In genomic region chr17:32126325-32126724, GRCh38 we compare ENCODE assay signal across 12 cellular contexts. TPM values are rescaled to one million over a fixed set of nuclear protein-coding genes. Genes with fewer than 3 reads are reported as not detected.
DNase-seq lines count a peak whose midpoint lies in the region; ATAC-seq and TF ChIP-seq lines count a peak whose summit lies in the region.
"Had no signal": no experiment of that assay in that cellular context is flagged by ENCODE, and none has a peak within 500 bp of the region (broad histone marks: within the 10 kb centered on the region; RNA-seq: fewer than 3 reads in every experiment).

No MANE protein-coding gene starts in this region.

- 0 out of 2 replicates have a peak overlapping the region, but pooled peaks have one; percentile 14 for H2AFZ ChIP-seq in GM23338
- H2AFZ ChIP-seq in OCI-LY7 (ENCODE audit: low read length) = no peak overlapping the region

- TF ChIP-seq CTCF in CD14-positive monocyte (IDR thresholded peaks at IDR 0.05) (no peak), GM23338 (conservative IDR thresholded peaks at IDR 0.05; ENCODE audit: low read depth in 2 of 2) (no peak), osteocyte (IDR thresholded peaks at IDR 0.05) (no peak), OCI-LY7 (conservative IDR thresholded peaks at IDR 0.05; ENCODE audit: low read length) (no peak)

- H3K4me1 Mint-ChIP-seq in CD14-positive monocyte = peaks cover 22% of the 10 kb centered on the region
- H3K4me1 Mint-ChIP-seq in GM23338 = peaks cover 16% of the 10 kb centered on the region; the same call in 2 of the 3 replicates
- H3K4me1 Mint-ChIP-seq in dendritic cell treated with granulocyte-macrophage colony-stimulating factor and Interleukin-4, amounts not matched to agents 40 ng/mL and 50 ng/mL, for 4 days (ENCODE audit: low read depth) = peaks cover 21% of the 10 kb centered on the region
- peaks cover 29% of the 10 kb centered on the region for H3K4me1 Mint-ChIP-seq in osteocyte (ENCODE audit: unreplicated experiment)

- H3K27me3 Mint-ChIP-seq in CD14-positive monocyte (ENCODE audit: low read depth in 3 of 3) (peaks cover 0 to 6% (median 1%) of the 10 kb centered on the region in 3 donors), GM23338 (ENCODE audit: insufficient read depth, low read depth, poor library complexity) (peaks cover 6% of the 10 kb centered on the region), osteocyte (ENCODE audit: unreplicated experiment) (no peaks in the 10 kb centered on the region)
- H3K27me3 Mint-ChIP-seq in dendritic cell treated with granulocyte-macrophage colony-stimulating factor and Interleukin-4, amounts not matched to agents 40 ng/mL and 50 ng/mL, for 4 days = no peaks in the 10 kb centered on the region

- H3K4me3 Mint-ChIP-seq in CD14-positive monocyte = no peak overlapping the region
- H3K4me3 Mint-ChIP-seq in GM23338 = no peak overlapping the region
- H3K4me3 Mint-ChIP-seq in dendritic cell treated with granulocyte-macrophage colony-stimulating factor and Interleukin-4, amounts not matched to agents 40 ng/mL and 50 ng/mL, for 4 days = no peak overlapping the region
- peak overlapping the region; percentile 22 for H3K4me3 Mint-ChIP-seq in osteocyte (ENCODE audit: unreplicated experiment)

- POLR2A ChIA-PET in OCI-LY7 (lab: Charles Lee) = no interaction called here

- H3K4me3 ChIP-seq in GM23338 (no peak overlapping the region), OCI-LY7 (ENCODE audit: low read depth, low read length, poor library complexity, severe bottlenecking) (no peak overlapping the region)
- H3K4me3 ChIP-seq: body of pancreas had no signal

- DNase-seq in CD14-positive monocyte (ENCODE audit: low spot score) = no peak
- DNase-seq in GM23338 (ENCODE audit: low spot score) = no peak
- no peak for DNase-seq in osteocyte (ENCODE audit: extremely low spot score, unreplicated experiment)
- no peak for DNase-seq in AML-193 (lab: John Stamatoyannopoulos, UW)
- no peak for DNase-seq in SHP77 (lab: John Stamatoyannopoulos, UW)
- DNase-seq in OCI-LY7 (ENCODE audit: low spot score) = no peak
- DNase-seq: body of pancreas, NCI-H1694 treated with DMSO at 0.1 percent for 48 hours, NCI-H510A treated with DMSO at 0.1 percent for 48 hours, OCI-M1, substantia nigra had no signal

- H3K36me3 Mint-ChIP-seq in CD14-positive monocyte (peaks cover 0 to 6% of the 10 kb centered on the region in 2 donors), GM23338 (ENCODE audit: low read depth) (peaks cover 9% of the 10 kb centered on the region), osteocyte (ENCODE audit: unreplicated experiment) (peaks cover 4% of the 10 kb centered on the region)
- H3K36me3 Mint-ChIP-seq in dendritic cell treated with granulocyte-macrophage colony-stimulating factor and Interleukin-4, amounts not matched to agents 40 ng/mL and 50 ng/mL, for 4 days (ENCODE audit: low read depth) = peaks cover 12% of the 10 kb centered on the region

- CTCF ChIA-PET in OCI-LY7 (lab: Charles Lee; ENCODE audit: unreplicated experiment) = no interaction called here

- no peak for ATAC-seq in GM23338
- ATAC-seq: body of pancreas had no signal

- intact Hi-C loops in CD14-positive monocyte (cut with micrococcal nuclease) = loop anchor here in 1 of 2 donors (10.0 kb wide), 1 partner anchor 52 kb away; no protein-coding TSS in a partner anchor
- intact Hi-C loops in dendritic cell treated with granulocyte-macrophage colony-stimulating factor and Interleukin-4, amounts not matched to agents 40 ng/mL and 50 ng/mL, for 4 days (cut with micrococcal nuclease) = loop anchor here (2.0 kb wide), 1 partner anchor 14 kb away; no protein-coding TSS in a partner anchor
- intact Hi-C loops in OCI-LY7 (cut with micrococcal nuclease; ENCODE audit: unreplicated experiment) = no loop called here

- H3K27ac Mint-ChIP-seq in CD14-positive monocyte = peak overlapping the region in 4 of 7 donors; percentile 30 to 91 (median 54)
- H3K27ac Mint-ChIP-seq in GM23338 = no peak overlapping the region
- peak overlapping the region; percentile 6 for H3K27ac Mint-ChIP-seq in dendritic cell treated with granulocyte-macrophage colony-stimulating factor and Interleukin-4, amounts not matched to agents 40 ng/mL and 50 ng/mL, for 4 days
- H3K27ac Mint-ChIP-seq in osteocyte (ENCODE audit: unreplicated experiment) = no peak overlapping the region

- H3F3A ChIP-seq in GM23338 (replicated peaks; ENCODE audit: low read depth) = no peaks in the 10 kb centered on the region

- H3K36me3 ChIP-seq in GM23338 (ENCODE audit: insufficient read depth) = no peaks in the 10 kb centered on the region
- H3K36me3 ChIP-seq in OCI-LY7 (ENCODE audit: insufficient read depth, low read length) = no peaks in the 10 kb centered on the region

- H3K4me1 ChIP-seq in GM23338 (ENCODE audit: insufficient read depth) = peaks cover 17% of the 10 kb centered on the region
- peaks cover 12% of the 10 kb centered on the region for H3K4me1 ChIP-seq in OCI-LY7 (ENCODE audit: insufficient read depth, low read length, poor library complexity, severe bottlenecking)

- no peaks in the 10 kb centered on the region for H4K20me1 ChIP-seq in GM23338 (replicated peaks; ENCODE audit: insufficient read depth)
- H4K20me1 ChIP-seq in OCI-LY7 (ENCODE audit: insufficient read depth, low read length) = no peaks in the 10 kb centered on the region

- no peaks in the 10 kb centered on the region for H3K27me3 ChIP-seq in GM23338 (ENCODE audit: insufficient read depth)
- H3K27me3 ChIP-seq: body of pancreas had no signal

- H3K9me3 ChIP-seq in OCI-LY7 (ENCODE audit: low read length) = no peaks in the 10 kb centered on the region
- H3K9me3 ChIP-seq: body of pancreas had no signal

- no peak overlapping the region for H3K4me2 ChIP-seq in GM23338
- H3K4me2 ChIP-seq in OCI-LY7 (ENCODE audit: low read length) = no peak overlapping the region

- H3K9me3 Mint-ChIP-seq in CD14-positive monocyte = no peaks in the 10 kb centered on the region
- peaks cover 8% of the 10 kb centered on the region; the same call in 1 of the 3 replicates for H3K9me3 Mint-ChIP-seq in GM23338
- H3K9me3 Mint-ChIP-seq in dendritic cell treated with granulocyte-macrophage colony-stimulating factor and Interleukin-4, amounts not matched to agents 40 ng/mL and 50 ng/mL, for 4 days = no peaks in the 10 kb centered on the region
- no peaks in the 10 kb centered on the region for H3K9me3 Mint-ChIP-seq in osteocyte (ENCODE audit: unreplicated experiment)

- no TSS peak for BruUV-seq in OCI-LY7 (replicated peaks; lab: Mats Ljungman, UMichigan)

- H3K79me2 ChIP-seq in GM23338 (replicated peaks; ENCODE audit: insufficient read depth) (no peaks in the 10 kb centered on the region; the same call in 1 of the 2 replicates), OCI-LY7 (ENCODE audit: insufficient read depth, low read depth, low read length) (no peaks in the 10 kb centered on the region)

- H3K27ac ChIP-seq in GM23338 (ENCODE audit: low read depth) (no peak overlapping the region), OCI-LY7 (ENCODE audit: low read depth, low read length, poor library complexity, severe bottlenecking) (no peak overlapping the region)

- H3K9me2 ChIP-seq in GM23338 (ENCODE audit: insufficient read depth) (no peaks in the 10 kb centered on the region), OCI-LY7 (ENCODE audit: insufficient read depth, low read length) (no peaks in the 10 kb centered on the region)

TF ChIP-seq in GM23338, 12 proteins besides CTCF, POLR2A, EP300 and RAD21 (continues in another document):
- no peak for TF ChIP-seq ZNF114 (CRISPR knock-in tag; IDR thresholded peaks at IDR 0.05)

RNA-seq across cellular contexts. Expression of gene RHOT1, which starts 16.0 kb away (rescaled TPM):
- polyA plus RNA-seq in CD14-positive monocyte (10 to 100 TPM; 45.9 to 51.9 TPM), GM23338 (2016; fragmentation: Nextera tagmentation; extraction: Ambion mirVana) (38.8 and 40.8 TPM in 2 replicates)
- total RNA-seq in GM23338 (2014; rRNA removed; shearing (Covaris generic)) = 51.4 and 53.5 TPM in 2 replicates
- total RNA-seq in osteocyte (32.2 and 33.2 TPM in 2 replicates), OCI-LY7 (2022) (24.2 and 25.7 TPM in 2 replicates)
- total RNA-seq in OCI-LY7 (2014; rRNA removed; shearing (Covaris generic)) = 19.4 and 23.9 TPM in 2 replicates

Comparison
In these comparisons a context has a peak if more than half of its experiments do, and no peak if none do; other contexts are left out.
1. H3K27ac Mint-ChIP-seq: peak in CD14-positive monocyte (4 of 7) and dendritic cell treated with granulocyte-macrophage colony-stimulating factor and Interleukin-4, amounts not matched to agents 40 ng/mL and 50 ng/mL, for 4 days (single experiment); none in GM23338 (single experiment) and osteocyte (single experiment).